In genomic region chr7:155797262-155798250, GRCh38 we compare ENCODE assay signal across 12 cellular contexts. TPM values are rescaled to one million over a fixed set of nuclear protein-coding genes. Genes with fewer than 3 reads are reported as not detected.
DNase-seq lines count a peak whose midpoint lies in the region; ATAC-seq, FAIRE-seq and TF ChIP-seq lines count a peak whose summit lies in the region.
"Had no signal": no experiment of that assay in that cellular context is flagged by ENCODE, and none has a peak within 500 bp of the region (broad histone marks: within the 10 kb centered on the region; RNA-seq: fewer than 3 reads in every experiment).

No MANE protein-coding gene starts in this region.

- DNase-seq in A549 (ENCODE audit: low read depth in 1 of 2, low spot score in 1 of 2): no peak
- no peak for DNase-seq in T-cell
- DNase-seq in left lung: peak in 1 of 2 donors; percentile 49
- DNase-seq in mesenchymal stem cell: no peak
- no peak for DNase-seq in pons (ENCODE audit: low spot score)
- no peak for DNase-seq in SHP77 (lab: John Stamatoyannopoulos, UW)
- DNase-seq: amniotic stem cell, NCI-H2171 had no signal

- H2AK5ac ChIP-seq in mesenchymal stem cell (ENCODE audit: low read length, severe bottlenecking): no peak overlapping the region

- H2AFZ ChIP-seq in mesenchymal stem cell (ENCODE audit: low read depth, low read length): no peak overlapping the region

- no peak overlapping the region for H2BK15ac ChIP-seq in mesenchymal stem cell (ENCODE audit: low read depth, poor library complexity, severe bottlenecking)

- no peak overlapping the region for H3K9ac ChIP-seq in mesenchymal stem cell (ENCODE audit: low read length)

- H3K9me3 ChIP-seq in A549 (no peaks in the 10 kb centered on the region), left lung (no peaks in the 10 kb centered on the region), mesenchymal stem cell (ENCODE audit: control insufficient read depth, low read length) (no peaks in the 10 kb centered on the region)
- H3K9me3 ChIP-seq: prostate gland had no signal

- peak in 1 of 2 experiments; percentile 6; a peak in 1 of 5 replicates for TF ChIP-seq RAD21 in A549 (conservative IDR thresholded peaks at IDR 0.05 in 1 of 2, IDR thresholded peaks at IDR 0.05 in 1 of 2)

- POLR2A ChIA-PET in A549 (lab: Yijun Ruan, JAX) (no interaction called here), T-cell (lab: Charles Lee) (no interaction called here)

- TF ChIP-seq POLR2A in A549 (IDR thresholded peaks at IDR 0.05; ENCODE audit: low read length): no peak

- WGBS in A549 (ENCODE audit: missing lambda C conversion rate): 64% methylated on average over 26 of the region's 38 CpGs
- WGBS in mesenchymal stem cell: 71% methylated on average over 38 of the region's 38 CpGs

- TF ChIP-seq EP300 in A549 (IDR thresholded peaks at IDR 0.05): no peak

- H3K4ac ChIP-seq in mesenchymal stem cell (ENCODE audit: low read depth in 1 of 2, low read length in 2 of 2): no peak overlapping the region

- peaks cover 13 to 71% of the 10 kb centered on the region in 2 donors for H3K27me3 ChIP-seq in left lung
- peaks cover 34 to 65% of the 10 kb centered on the region in 2 experiments for H3K27me3 ChIP-seq in mesenchymal stem cell (ENCODE audit: control insufficient read depth in 1 of 2, insufficient read depth in 1 of 2, low read length in 2 of 2)

- TF ChIP-seq CTCF in A549 (IDR thresholded peaks at IDR 0.05) (no peak; the same call in 2 of the 3 replicates), left lung (IDR thresholded peaks at IDR 0.05) (no peak)

- H2BK120ac ChIP-seq in mesenchymal stem cell (ENCODE audit: low read depth, low read length): no peak overlapping the region

- H4K91ac ChIP-seq in mesenchymal stem cell (ENCODE audit: low read length): no peak overlapping the region

- H3K36me3 ChIP-seq in left lung: no peaks in the 10 kb centered on the region
- no peaks in the 10 kb centered on the region for H3K36me3 ChIP-seq in mesenchymal stem cell (ENCODE audit: control insufficient read depth in 1 of 2, insufficient read depth in 2 of 2, low read depth in 1 of 2, low read length in 2 of 2)
- H3K36me3 ChIP-seq: prostate gland had no signal

- peaks cover 34 to 45% of the 10 kb centered on the region in 2 donors for H3K27me3 Mint-ChIP-seq in T-cell

- no peak overlapping the region for H3K4me3 Mint-ChIP-seq in T-cell
- H3K4me3 Mint-ChIP-seq: dendritic cell treated with granulocyte-macrophage colony-stimulating factor and Interleukin-4, amounts not matched to agents 40 ng/mL and 50 ng/mL, for 4 days had no signal

- H3K4me1 Mint-ChIP-seq in T-cell: peaks cover 5 to 11% (median 8%) of the 10 kb centered on the region in 3 donors

- ATAC-seq in A549 (peak; percentile 30 to 64; a peak in 5 of 6 replicates), GM21390 (IDR thresholded peaks at IDR 0.05; ENCODE audit: unreplicated experiment) (peak; percentile 20), T-cell (replicated peaks in 1 of 4) (peak in 3 of 4 experiments; percentile 18 to 28 (median 18)), left lung (peak; percentile 22)
- ATAC-seq in activated CD4-positive, CD25-positive, alpha-beta regulatory T cell treated with anti-CD3 and anti-CD28 coated beads, Interleukin-2, amount 50 U/mL, for 24 hours: no peak

- H2BK5ac ChIP-seq in mesenchymal stem cell (ENCODE audit: low read depth, low read length, poor library complexity, severe bottlenecking): no peak overlapping the region

- FAIRE-seq in A549 (lab: Jason Lieb, UNC): no peak

- H3K27ac ChIP-seq in A549 (peak overlapping the region; percentile 60 to 79; a peak in 4 of 6 replicates), left lung (no peak overlapping the region), mesenchymal stem cell (ENCODE audit: low read length, poor library complexity, severe bottlenecking) (no peak overlapping the region)
- H3K27ac ChIP-seq: prostate gland had no signal

- H3K14ac ChIP-seq in mesenchymal stem cell (ENCODE audit: low read length in 2 of 2): no peak overlapping the region

- no peak overlapping the region for H2BK12ac ChIP-seq in mesenchymal stem cell (ENCODE audit: low read length in 2 of 2)

- no peak overlapping the region for H3K18ac ChIP-seq in mesenchymal stem cell (ENCODE audit: low read depth in 1 of 2, low read length in 2 of 2)

- CTCF ChIA-PET in A549 (lab: Yijun Ruan, JAX): interaction anchor here (0.6 to 3.2 kb wide), 21 partner anchors 10 to 1054 kb away, joined by 3 to 15 read pairs (median 3); no protein-coding TSS in a partner anchor
- CTCF ChIA-PET in T-cell (lab: Charles Lee): interaction anchor here (0.5 to 1.2 kb wide), 9 partner anchors 150 to 1032 kb away, joined by 3 to 5 read pairs (median 4); no protein-coding TSS in a partner anchor

- peak overlapping the region; percentile 93 for H3K4me2 ChIP-seq in A549
- H3K4me2 ChIP-seq in mesenchymal stem cell (ENCODE audit: low read length, poor library complexity, severe bottlenecking): no peak overlapping the region

- no peaks in the 10 kb centered on the region for H3K79me1 ChIP-seq in mesenchymal stem cell (replicated peaks; ENCODE audit: low read length, poor library complexity, severe bottlenecking)

- H3K4me3 ChIP-seq in A549 (peak overlapping the region; percentile 33; the same call in 2 of the 3 replicates), left lung (no peak overlapping the region), mesenchymal stem cell (ENCODE audit: insufficient read depth in 1 of 2, low read depth in 1 of 2, low read length in 2 of 2) (no peak overlapping the region)
- H3K4me3 ChIP-seq: prostate gland had no signal

- no peak overlapping the region for H3K23ac ChIP-seq in mesenchymal stem cell (ENCODE audit: low read length in 2 of 2)

- no peak overlapping the region for H4K8ac ChIP-seq in mesenchymal stem cell (ENCODE audit: low read length)

- H3K27ac Mint-ChIP-seq in T-cell: no peak overlapping the region
- H3K27ac Mint-ChIP-seq: dendritic cell treated with granulocyte-macrophage colony-stimulating factor and Interleukin-4, amounts not matched to agents 40 ng/mL and 50 ng/mL, for 4 days had no signal

- no peaks in the 10 kb centered on the region for H3K9me3 Mint-ChIP-seq in T-cell
- H3K9me3 Mint-ChIP-seq: dendritic cell treated with granulocyte-macrophage colony-stimulating factor and Interleukin-4, amounts not matched to agents 40 ng/mL and 50 ng/mL, for 4 days had no signal

- intact Hi-C loops in left lung (cut with DNase I): loop anchor here in 1 of 2 donors (10.0 kb wide), 1 partner anchor 1017 kb away; no protein-coding TSS in a partner anchor

- no peaks in the 10 kb centered on the region for H3K36me3 Mint-ChIP-seq in T-cell

- 0 out of 3 replicates have a peak, but pooled peaks cover 3% of the 10 kb centered on the region for H3K4me1 ChIP-seq in A549
- H3K4me1 ChIP-seq in left lung: peaks cover 0 to 8% of the 10 kb centered on the region in 2 donors
- H3K4me1 ChIP-seq in mesenchymal stem cell (ENCODE audit: control insufficient read depth, insufficient read depth, low read depth, low read length): peaks cover 3% of the 10 kb centered on the region
- H3K4me1 ChIP-seq: prostate gland had no signal

TF ChIP-seq in A549, 52 proteins besides CTCF, POLR2A, EP300 and RAD21:
- TF ChIP-seq RARB (CRISPR knock-in tag; IDR thresholded peaks at IDR 0.05) (no peak), RCOR1 (IDR thresholded peaks at IDR 0.05; ENCODE audit: low read depth, low read length) (no peak), ZSCAN20 (CRISPR knock-in tag; IDR thresholded peaks at IDR 0.05) (no peak), GATA3 (IDR thresholded peaks at IDR 0.05; ENCODE audit: borderline replicate concordance) (no peak), HEYL (CRISPR knock-in tag; IDR thresholded peaks at IDR 0.05) (no peak), ESRRA (IDR thresholded peaks at IDR 0.05; ENCODE audit: borderline replicate concordance, low read length) (no peak), MAX (IDR thresholded peaks at IDR 0.05) (no peak), HES2 (IDR thresholded peaks at IDR 0.05) (no peak), NFE2L2 (conservative IDR thresholded peaks at IDR 0.05; ENCODE audit: low read length) (no peak), MYC (IDR thresholded peaks at IDR 0.05; ENCODE audit: borderline replicate concordance, low read length) (no peak), ELK1 (IDR thresholded peaks at IDR 0.05; ENCODE audit: low read depth, low read length) (no peak), POLR2AphosphoS2 (conservative IDR thresholded peaks at IDR 0.05; ENCODE audit: low read length) (no peak), HOXB13 (CRISPR knock-in tag; IDR thresholded peaks at IDR 0.05; ENCODE audit: low read depth) (no peak), CHD2 (IDR thresholded peaks at IDR 0.05; ENCODE audit: low read length, partially characterized antibody) (no peak), CHD4 (IDR thresholded peaks at IDR 0.05; ENCODE audit: borderline replicate concordance) (no peak), FOXS1 (CRISPR knock-in tag; IDR thresholded peaks at IDR 0.05) (no peak), CBX2 (IDR thresholded peaks at IDR 0.05; ENCODE audit: borderline replicate concordance, low read depth) (no peak)

RNA-seq across cellular contexts. Expression of gene SHH, which starts 14.7 kb away (rescaled TPM):
- polyA plus RNA-seq in A549 (2011; rRNA removed) (0.78 and 0.84 TPM in 2 replicates), A549 (2017; fragmentation: RNase III; extraction: RNeasy Plus Mini Kit Qiagen cat#74134 plus additional on column Dnase treatment) (0.79 to 1.2 TPM (median 1.2 TPM) in 3 replicates)
- 0.41 and 0.52 TPM in 2 replicates for polyA plus RNA-seq in A549 (2012; cell fraction: cytosol; rRNA removed)
- polyA plus RNA-seq in A549 (2012; cell fraction: nucleus; rRNA removed): 0.49 and 0.78 TPM in 2 replicates
- polyA minus RNA-seq in A549 (2011; rRNA and poly(A)+ RNA removed): 0.50 and 1.6 TPM in 2 replicates
- total RNA-seq in T-cell (under 1 TPM in 1 of 5 donors, not detected in 4; 0.06 TPM), left lung (1 to 10 TPM; 4.4 to 5.7 TPM)
- 0.01 TPM for polyA plus RNA-seq in mesenchymal stem cell (2013, experiment 1 of 2)
- not detected for polyA plus RNA-seq in mesenchymal stem cell (2013, experiment 2 of 2)

Comparison
In these comparisons a context has a peak if more than half of its experiments do, and no peak if none do; other contexts are left out.
1. ATAC-seq: peak in A549 (2 of 2), GM21390 (single experiment), T-cell (3 of 4) and left lung (single experiment); none in activated CD4-positive, CD25-positive, alpha-beta regulatory T cell treated with anti-CD3 and anti-CD28 coated beads, Interleukin-2, amount 50 U/mL, for 24 hours (0 of 2).
2. H3K27ac ChIP-seq: peak in A549 (2 of 2); none in left lung (0 of 2) and mesenchymal stem cell (single experiment).
3. RNA of gene SHH, which starts 14.7 kb away (total RNA-seq): 4.4 to 5.7 TPM in left lung; 0.06 TPM in T-cell; every median in the first group is over 4 times any median in the second.